ENCODE assay signal across 8 cellular contexts in genomic region chr4:38529189-38530115, GRCh38.
DNase-seq lines count a peak whose midpoint lies in the region; ATAC-seq and TF ChIP-seq lines count a peak whose summit lies in the region.

No MANE protein-coding gene starts in this region.

- H3K4me2 ChIP-seq in BLaER1 (peak overlapping the region; percentile 39), neural progenitor cell (no peak overlapping the region)

- DNase-seq in GM19238 (ENCODE audit: insufficient read length, low spot score) = peak; percentile 33
- DNase-seq in UCSD-AML1 (lab: John Stamatoyannopoulos, UW; ENCODE audit: unreplicated experiment) = peak; percentile 78
- DNase-seq in dorsolateral prefrontal cortex = no peak
- DNase-seq in neural progenitor cell (ENCODE audit: low spot score) = no peak
- DNase-seq in osteocyte (ENCODE audit: extremely low spot score, unreplicated experiment) = no peak

- no peak overlapping the region for H3K4me3 Mint-ChIP-seq in neural progenitor cell
- H3K4me3 Mint-ChIP-seq in osteocyte (ENCODE audit: unreplicated experiment) = no peak overlapping the region

- intact Hi-C loops in dorsolateral prefrontal cortex (cut with DNase I) = no loop called here

- peak overlapping the region; percentile 45 for H2AFZ ChIP-seq in neural progenitor cell (replicated peaks)

- H3K36me3 ChIP-seq in BLaER1 = no peaks in the 10 kb centered on the region
- H3K36me3 ChIP-seq in neural progenitor cell = no peaks in the 10 kb centered on the region

- H3K4me1 Mint-ChIP-seq in neural progenitor cell = peaks cover 34% of the 10 kb centered on the region
- peaks cover 7% of the 10 kb centered on the region for H3K4me1 Mint-ChIP-seq in osteocyte (ENCODE audit: unreplicated experiment)

- H3K9me3 Mint-ChIP-seq in neural progenitor cell = peaks cover 3% of the 10 kb centered on the region
- H3K9me3 Mint-ChIP-seq in osteocyte (ENCODE audit: unreplicated experiment) = no peaks in the 10 kb centered on the region

- peaks cover 9% of the 10 kb centered on the region for H3K4me1 ChIP-seq in BLaER1
- H3K4me1 ChIP-seq in neural progenitor cell = peaks cover 28% of the 10 kb centered on the region

- H3K27me3 Mint-ChIP-seq in neural progenitor cell (ENCODE audit: insufficient read depth, low read depth) (peaks cover 5% of the 10 kb centered on the region), osteocyte (ENCODE audit: unreplicated experiment) (peaks cover 18% of the 10 kb centered on the region)

- TF ChIP-seq CTCF in dorsolateral prefrontal cortex (IDR thresholded peaks at IDR 0.05 in 54 of 56, conservative IDR thresholded peaks at IDR 0.05 in 2 of 56; ENCODE audit: low read depth in 1 of 56, partially characterized antibody in 56 of 56) (no peak), neural progenitor cell (IDR thresholded peaks at IDR 0.05) (no peak), osteocyte (IDR thresholded peaks at IDR 0.05) (no peak)

- H4K20me1 ChIP-seq in BLaER1 (no peaks in the 10 kb centered on the region), neural progenitor cell (ENCODE audit: low read depth) (no peaks in the 10 kb centered on the region)

- peak overlapping the region; percentile 46 for H3K27ac ChIP-seq in BLaER1
- H3K27ac ChIP-seq in dorsolateral prefrontal cortex = peak overlapping the region in 33 of 59 donors; percentile 10 to 80 (median 49)
- H3K27ac ChIP-seq in neural progenitor cell = no peak overlapping the region

- no peak overlapping the region for H3K9ac ChIP-seq in BLaER1
- H3K9ac ChIP-seq in neural progenitor cell = no peak overlapping the region

- H3K27me3 ChIP-seq in BLaER1 (no peaks in the 10 kb centered on the region), dorsolateral prefrontal cortex (peaks cover 0 to 2% (median 0%) of the 10 kb centered on the region in 45 donors), neural progenitor cell (no peaks in the 10 kb centered on the region)

- no peaks in the 10 kb centered on the region for H3K36me3 Mint-ChIP-seq in neural progenitor cell
- H3K36me3 Mint-ChIP-seq in osteocyte (ENCODE audit: unreplicated experiment) = no peaks in the 10 kb centered on the region

- H3K27ac Mint-ChIP-seq in neural progenitor cell (peak overlapping the region; percentile 85), osteocyte (ENCODE audit: unreplicated experiment) (no peak overlapping the region)

- H3K9me3 ChIP-seq in BLaER1 (no peaks in the 10 kb centered on the region), neural progenitor cell (ENCODE audit: low read depth) (no peaks in the 10 kb centered on the region)

- no peak overlapping the region for H3K4me3 ChIP-seq in BLaER1
- no peak overlapping the region for H3K4me3 ChIP-seq in dorsolateral prefrontal cortex
- H3K4me3 ChIP-seq in neural progenitor cell = no peak overlapping the region

- ATAC-seq in HG03520 (IDR thresholded peaks at IDR 0.05; ENCODE audit: unreplicated experiment) (peak; percentile 74), HG02571 (IDR thresholded peaks at IDR 0.05; ENCODE audit: unreplicated experiment) (no peak)

- H3F3A ChIP-seq in neural progenitor cell (ENCODE audit: low read depth) = peaks cover 9% of the 10 kb centered on the region

- H3K79me2 ChIP-seq in neural progenitor cell (ENCODE audit: low read depth) = no peaks in the 10 kb centered on the region

Comparison
In these comparisons a context has a peak if more than half of its experiments do, and no peak if none do; other contexts are left out.
1. DNase-seq: peak in GM19238 (single experiment) and UCSD-AML1 (single experiment); none in dorsolateral prefrontal cortex (0 of 10), neural progenitor cell (single experiment) and osteocyte (single experiment).